ENCODE assay signal across 14 cellular contexts in genomic region chrX:29487214-29487613, GRCh38.
"Had no signal": no experiment of that assay in that cellular context is flagged by ENCODE, and none has a peak within 500 bp of the region (broad histone marks: within the 10 kb centered on the region; RNA-seq: fewer than 3 reads in every experiment).

No MANE protein-coding gene starts in this region.

- H3K27ac ChIP-seq: foreskin keratinocyte, hepatocyte, neutrophil, skin epidermis had no signal

- ATAC-seq: esophagus mucosa; foreskin keratinocyte; left lobe of liver; naive thymus-derived CD4-positive, alpha-beta T cell had no signal

- H3K79me2 ChIP-seq: hepatocyte had no signal

- DNase-seq: effector memory CD4-positive, alpha-beta T cell; foreskin keratinocyte; islet precursor cell; naive thymus-derived CD4-positive, alpha-beta T cell; nephron progenitor cell; posterior cingulate gyrus; stimulated activated CD4-positive, alpha-beta T cell treated with anti-CD3 and anti-CD28 coated beads, Interleukin-2, amount 100 ng/mL, for 48 hours; stimulated activated naive CD4-positive, alpha-beta T cell treated with Interleukin-2 at 50 U/mL for 16 hours; trophoblast cell had no signal

- H3K27me3 ChIP-seq: foreskin keratinocyte, hepatocyte, neutrophil had no signal

- H3K9me3 ChIP-seq: neutrophil had no signal

- H3K36me3 ChIP-seq: neutrophil had no signal

- H3K4me3 ChIP-seq: hepatocyte, skin epidermis had no signal

- H3K4me2 ChIP-seq: hepatocyte had no signal

- H3K4me1 ChIP-seq: foreskin keratinocyte had no signal

- H2AFZ ChIP-seq: hepatocyte had no signal
